Comparison of ENCODE assay signal across 8 cellular contexts in the genomic region with DNA sequence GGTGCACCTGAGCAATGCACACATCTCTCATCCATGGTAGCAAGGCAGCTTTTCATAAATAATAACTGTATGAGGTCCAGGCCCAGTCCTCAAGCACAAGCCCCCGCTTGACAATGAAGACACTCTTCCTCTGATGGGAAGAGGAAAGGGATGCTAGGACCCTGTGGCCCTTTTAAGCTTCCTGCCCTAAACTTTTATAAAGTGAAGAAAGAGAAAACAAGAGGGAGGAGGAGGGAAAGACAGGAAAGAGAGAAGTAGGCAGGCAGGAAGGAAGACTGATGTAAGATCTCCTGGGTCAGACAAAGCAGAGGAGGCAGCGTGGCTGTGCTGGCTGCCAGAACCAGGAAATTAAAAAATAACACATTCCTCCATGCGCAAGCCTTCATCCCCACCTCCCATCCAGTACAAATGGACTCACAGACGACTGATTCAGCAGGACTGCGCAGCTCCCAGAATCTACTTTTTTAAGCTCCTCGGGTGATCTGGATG. TPM values are rescaled to one million over a fixed set of nuclear protein-coding genes. Genes with fewer than 3 reads are reported as not detected.
DNase-seq lines count a peak whose midpoint lies in the region; ATAC-seq and TF ChIP-seq lines count a peak whose summit lies in the region.

No MANE protein-coding gene starts in this region.

- H3K9me3 ChIP-seq in upper lobe of left lung (no peaks in the 10 kb centered on the region), MG63 (peaks cover 4% of the 10 kb centered on the region; the same call in 1 of the 2 replicates)

- peaks cover 5 to 33% (median 27%) of the 10 kb centered on the region in 4 donors for H3K4me1 ChIP-seq in upper lobe of left lung

- TF ChIP-seq EP300 in upper lobe of left lung (IDR thresholded peaks at IDR 0.05), result no peak

- peak overlapping the region; percentile 90 for H3K27ac Mint-ChIP-seq in activated T-cell treated with anti-CD3 and anti-CD28 coated beads, Interleukin-2, amount 50 U/mL, for 72 hours

- ATAC-seq in activated T-cell treated with anti-CD3 and anti-CD28 coated beads, Interleukin-2, amount 50 U/mL, for 72 hours (replicated peaks in 1 of 2), result peak; percentile 32 to 33
- peak; percentile 37 to 85 for ATAC-seq in upper lobe of left lung (ENCODE audit: low FRiP score in 2 of 2)
- no peak for ATAC-seq in esophagus mucosa

- H3K9me3 Mint-ChIP-seq in activated T-cell treated with anti-CD3 and anti-CD28 coated beads, Interleukin-2, amount 50 U/mL, for 72 hours, result peaks cover 7 to 12% of the 10 kb centered on the region in 2 donors

- peaks cover 28 to 53% (median 40%) of the 10 kb centered on the region in 4 donors for H3K36me3 ChIP-seq in upper lobe of left lung
- H3K36me3 ChIP-seq in MG63, result peaks cover 6% of the 10 kb centered on the region

- H3K4me3 ChIP-seq in upper lobe of left lung (no peak overlapping the region), MG63 (no peak overlapping the region)

- H3K4me1 Mint-ChIP-seq in activated T-cell treated with anti-CD3 and anti-CD28 coated beads, Interleukin-2, amount 50 U/mL, for 72 hours (ENCODE audit: low read depth), result peaks cover 55% of the 10 kb centered on the region

- H3K36me3 Mint-ChIP-seq in activated T-cell treated with anti-CD3 and anti-CD28 coated beads, Interleukin-2, amount 50 U/mL, for 72 hours (ENCODE audit: insufficient read depth in 2 of 2), result peaks cover 22 to 57% of the 10 kb centered on the region in 2 donors

- peak overlapping the region; percentile 25 to 74 (median 60) for H3K27ac ChIP-seq in upper lobe of left lung

- TF ChIP-seq CTCF in upper lobe of left lung (IDR thresholded peaks at IDR 0.05), result no peak

- WGBS in upper lobe of left lung, 2 donors, result 44 to 46% methylated on average over 6 of the region's 6 CpGs

- H3K27me3 ChIP-seq in upper lobe of left lung (no peaks in the 10 kb centered on the region), MG63 (no peaks in the 10 kb centered on the region)

- DNase-seq in activated naive CD4-positive, alpha-beta T cell treated with Interleukin-2 at 50 U/mL for 16 hours, result peak; percentile 24
- DNase-seq in activated naive CD4-positive, alpha-beta T cell treated with anti-CD3 and anti-CD28 coated beads, Interleukin-2, amount 50 U/mL, for 16 hours, result no peak
- no peak for DNase-seq in activated T-cell treated with anti-CD3 and anti-CD28 coated beads, Interleukin-2, amount 50 U/mL, for 72 hours
- peak; percentile 27 for DNase-seq in islet precursor cell
- peak in 1 of 2 donors; percentile 50 for DNase-seq in upper lobe of left lung
- no peak for DNase-seq in MG63
- no peak for DNase-seq in DMS153 (lab: John Stamatoyannopoulos, UW)

- H3K4me3 Mint-ChIP-seq in activated T-cell treated with anti-CD3 and anti-CD28 coated beads, Interleukin-2, amount 50 U/mL, for 72 hours, result peak overlapping the region; percentile 0 to 26

- peak in 1 of 4 donors; percentile 14 for TF ChIP-seq POLR2A in upper lobe of left lung (IDR thresholded peaks at IDR 0.05)

- no peaks in the 10 kb centered on the region for H3K27me3 Mint-ChIP-seq in activated T-cell treated with anti-CD3 and anti-CD28 coated beads, Interleukin-2, amount 50 U/mL, for 72 hours (ENCODE audit: low read depth)

RNA-seq across cellular contexts. Expression of a gene that starts 16.4 kb away (rescaled TPM):
- 100 to 1,000 TPM; 350 to 510 TPM for total RNA-seq in activated T-cell treated with anti-CD3 and anti-CD28 coated beads, Interleukin-2, amount 50 U/mL, for 72 hours
- 10 to 100 TPM; 35.3 to 76.4 (median 52.2) TPM for total RNA-seq in upper lobe of left lung
- 0.79 and 2.4 TPM in 2 replicates for total RNA-seq in MG63 (2014; rRNA removed; shearing (Covaris generic); ENCODE audit: low replicate concordance)
- 8.8 TPM for total RNA-seq in esophagus mucosa

Comparison
In these comparisons a context has a peak if more than half of its experiments do, and no peak if none do; other contexts are left out.
1. DNase-seq: peak in activated naive CD4-positive, alpha-beta T cell treated with Interleukin-2 at 50 U/mL for 16 hours (single experiment) and islet precursor cell (single experiment); none in activated naive CD4-positive, alpha-beta T cell treated with anti-CD3 and anti-CD28 coated beads, Interleukin-2, amount 50 U/mL, for 16 hours (single experiment), activated T-cell treated with anti-CD3 and anti-CD28 coated beads, Interleukin-2, amount 50 U/mL, for 72 hours (0 of 2), MG63 (single experiment) and DMS153 (single experiment).
2. RNA of a gene that starts 16.4 kb away (total RNA-seq): 350 to 510 TPM in activated T-cell treated with anti-CD3 and anti-CD28 coated beads, Interleukin-2, amount 50 U/mL, for 72 hours; 35.3 to 76.4 TPM in upper lobe of left lung, 8.8 TPM in esophagus mucosa (single experiment) and 0.79 to 2.4 TPM in MG63; every median in the first group is over 4 times any median in the second.